1 cellular context compared by ENCODE assay signal in the genomic region with DNA sequence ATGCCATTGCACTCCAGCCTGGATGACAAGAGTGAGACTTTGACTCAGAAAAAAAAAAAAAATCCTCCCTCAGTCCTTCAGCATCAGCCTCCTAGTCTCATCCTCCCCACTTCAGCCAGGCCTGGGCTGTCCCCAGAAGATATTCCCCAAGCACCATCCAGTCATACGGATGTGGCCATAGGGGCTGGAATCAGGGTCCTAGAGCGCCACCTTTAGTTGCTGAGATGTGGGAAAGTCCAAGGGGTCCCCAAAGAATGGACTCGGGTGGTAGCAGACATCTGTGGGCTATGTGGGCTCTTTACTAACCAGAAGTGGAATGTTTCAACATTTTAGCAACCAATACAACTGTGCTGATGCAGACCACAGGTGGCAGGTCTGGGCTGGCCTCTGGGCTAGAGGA.
TF ChIP-seq lines count a peak whose summit lies in the region.

No MANE protein-coding gene starts in this region.

TF ChIP-seq in GM12878, 131 proteins besides CTCF, POLR2A, EP300 and RAD21:
- peak; percentile 33; the same call in 1 of the 2 replicates for TF ChIP-seq RUNX3 (IDR thresholded peaks at IDR 0.05; ENCODE audit: low read length)
- TF ChIP-seq, protein P1, sequence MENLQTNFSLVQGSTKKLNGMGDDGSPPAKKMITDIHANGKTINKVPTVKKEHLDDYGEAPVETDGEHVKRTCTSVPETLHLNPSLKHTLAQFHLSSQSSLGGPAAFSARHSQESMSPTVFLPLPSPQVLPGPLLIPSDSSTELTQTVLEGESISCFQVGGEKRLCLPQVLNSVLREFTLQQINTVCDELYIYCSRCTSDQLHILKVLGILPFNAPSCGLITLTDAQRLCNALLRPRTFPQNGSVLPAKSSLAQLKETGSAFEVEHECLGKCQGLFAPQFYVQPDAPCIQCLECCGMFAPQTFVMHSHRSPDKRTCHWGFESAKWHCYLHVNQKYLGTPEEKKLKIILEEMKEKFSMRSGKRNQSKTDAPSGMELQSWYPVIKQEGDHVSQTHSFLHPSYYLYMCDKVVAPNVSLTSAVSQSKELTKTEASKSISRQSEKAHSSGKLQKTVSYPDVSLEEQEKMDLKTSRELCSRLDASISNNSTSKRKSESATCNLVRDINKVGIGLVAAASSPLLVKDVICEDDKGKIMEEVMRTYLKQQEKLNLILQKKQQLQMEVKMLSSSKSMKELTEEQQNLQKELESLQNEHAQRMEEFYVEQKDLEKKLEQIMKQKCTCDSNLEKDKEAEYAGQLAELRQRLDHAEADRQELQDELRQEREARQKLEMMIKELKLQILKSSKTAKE (IDR thresholded peaks at IDR 0.05; ENCODE audit: low read depth, poor library complexity, severe bottlenecking), result no peak
